ENCODE assay signal across 16 cellular contexts in genomic region chr2:195494452-195494851, GRCh38.
A peak's percentile ranks its signal among the peaks of the same experiment; 100 is the strongest.
DNase-seq lines count a peak whose midpoint lies in the region; ATAC-seq and TF ChIP-seq lines count a peak whose summit lies in the region.
"Had no signal": no experiment of that assay in that cellular context is flagged by ENCODE, and none has a peak within 500 bp of the region (broad histone marks: within the 10 kb centered on the region; RNA-seq: fewer than 3 reads in every experiment).

No MANE protein-coding gene starts in this region.

- no peaks in the 10 kb centered on the region for H3K9me2 ChIP-seq in GM23248 (ENCODE audit: insufficient read depth)

- DNase-seq in AG10803 (ENCODE audit: low read depth) (peak; percentile 65), GM23248 (peak; percentile 68), fibroblast of gingiva (ENCODE audit: low read depth) (peak; percentile 38), SHP77 treated with DMSO at 0.1 percent for 48 hours (lab: John Stamatoyannopoulos, UW) (no peak)
- no peak for DNase-seq in activated CD4-positive, alpha-beta T cell treated with anti-CD3 and anti-CD28 coated beads, Interleukin-2, amount 50 U/mL, for 4 hours
- DNase-seq: CD4-positive, CD25-positive, alpha-beta regulatory T cell; DMS 273 treated with DMSO at 0.1 percent for 48 hours; EL; GOT3; H9 had no signal

- H3K4me3 ChIP-seq in AG10803 (ENCODE audit: low read length) (no peak overlapping the region), GM23248 (no peak overlapping the region)
- H3K4me3 ChIP-seq: BLaER1 treated with 17β-estradiol and CSF1 and Interleukin-3, amounts not matched to agents 10 nM and 100 nM had no signal

- no peak overlapping the region for H3K27ac ChIP-seq in GM23248
- H3K27ac ChIP-seq: 22Rv1; BLaER1 treated with 17β-estradiol and CSF1 and Interleukin-3, amounts not matched to agents 10 nM and 100 nM had no signal

- no peaks in the 10 kb centered on the region for H3K79me2 ChIP-seq in GM23248 (ENCODE audit: insufficient read depth)

- ATAC-seq in SK-N-SH treated with all-trans-retinoic acid at 6 μM for 48 hours (peak; percentile 34; the same call in 2 of the 3 replicates), HG03432 (IDR thresholded peaks at IDR 0.05; ENCODE audit: unreplicated experiment) (no peak), HG03469 (IDR thresholded peaks at IDR 0.05; ENCODE audit: unreplicated experiment) (no peak)
- ATAC-seq: HepG2 had no signal

- H3K4me1 ChIP-seq in GM23248 (ENCODE audit: insufficient read depth): peaks cover 27% of the 10 kb centered on the region

- peaks cover 22% of the 10 kb centered on the region for H3F3A ChIP-seq in GM23248 (ENCODE audit: insufficient read depth)

- H3K36me3 ChIP-seq in GM23248 (ENCODE audit: low read depth): no peaks in the 10 kb centered on the region
- H3K36me3 ChIP-seq: BLaER1 treated with 17β-estradiol and CSF1 and Interleukin-3, amounts not matched to agents 10 nM and 100 nM had no signal

- no peaks in the 10 kb centered on the region for H4K20me1 ChIP-seq in GM23248 (ENCODE audit: insufficient read depth)
- H4K20me1 ChIP-seq: BLaER1 treated with 17β-estradiol and CSF1 and Interleukin-3, amounts not matched to agents 10 nM and 100 nM had no signal

- TF ChIP-seq CTCF in AG10803 (conservative IDR thresholded peaks at IDR 0.05; ENCODE audit: low read length): no peak

- H3K9me3 ChIP-seq in GM23248 (ENCODE audit: low read depth): no peaks in the 10 kb centered on the region

- H3K4me2 ChIP-seq in GM23248 (ENCODE audit: unreplicated experiment): no peak overlapping the region

- 11 to 25% methylated on average over 2 of the region's 2 CpGs for WGBS in GM23248 (ENCODE audit: low coverage in 1 of 2, low lambda C conversion rate in 2 of 2, missing lambda C conversion rate in 2 of 2), 2 experiments

- H3K27me3 ChIP-seq in GM23248 (replicated peaks; ENCODE audit: insufficient read depth): no peaks in the 10 kb centered on the region
- H3K27me3 ChIP-seq: BLaER1 treated with 17β-estradiol and CSF1 and Interleukin-3, amounts not matched to agents 10 nM and 100 nM had no signal

- H2AFZ ChIP-seq in GM23248: peak overlapping the region; percentile 35; the same call in 1 of the 2 replicates

- in situ Hi-C loops in GM23248 (cut with MboI): no loop called here

- H3K9ac ChIP-seq in GM23248: no peak overlapping the region
- H3K9ac ChIP-seq: BLaER1 treated with 17β-estradiol and CSF1 and Interleukin-3, amounts not matched to agents 10 nM and 100 nM had no signal

TF ChIP-seq in SK-N-SH treated with all-trans-retinoic acid at 6 μM for 48 hours, 23 proteins besides CTCF, POLR2A, EP300 and RAD21:
- TF ChIP-seq, protein P1, sequence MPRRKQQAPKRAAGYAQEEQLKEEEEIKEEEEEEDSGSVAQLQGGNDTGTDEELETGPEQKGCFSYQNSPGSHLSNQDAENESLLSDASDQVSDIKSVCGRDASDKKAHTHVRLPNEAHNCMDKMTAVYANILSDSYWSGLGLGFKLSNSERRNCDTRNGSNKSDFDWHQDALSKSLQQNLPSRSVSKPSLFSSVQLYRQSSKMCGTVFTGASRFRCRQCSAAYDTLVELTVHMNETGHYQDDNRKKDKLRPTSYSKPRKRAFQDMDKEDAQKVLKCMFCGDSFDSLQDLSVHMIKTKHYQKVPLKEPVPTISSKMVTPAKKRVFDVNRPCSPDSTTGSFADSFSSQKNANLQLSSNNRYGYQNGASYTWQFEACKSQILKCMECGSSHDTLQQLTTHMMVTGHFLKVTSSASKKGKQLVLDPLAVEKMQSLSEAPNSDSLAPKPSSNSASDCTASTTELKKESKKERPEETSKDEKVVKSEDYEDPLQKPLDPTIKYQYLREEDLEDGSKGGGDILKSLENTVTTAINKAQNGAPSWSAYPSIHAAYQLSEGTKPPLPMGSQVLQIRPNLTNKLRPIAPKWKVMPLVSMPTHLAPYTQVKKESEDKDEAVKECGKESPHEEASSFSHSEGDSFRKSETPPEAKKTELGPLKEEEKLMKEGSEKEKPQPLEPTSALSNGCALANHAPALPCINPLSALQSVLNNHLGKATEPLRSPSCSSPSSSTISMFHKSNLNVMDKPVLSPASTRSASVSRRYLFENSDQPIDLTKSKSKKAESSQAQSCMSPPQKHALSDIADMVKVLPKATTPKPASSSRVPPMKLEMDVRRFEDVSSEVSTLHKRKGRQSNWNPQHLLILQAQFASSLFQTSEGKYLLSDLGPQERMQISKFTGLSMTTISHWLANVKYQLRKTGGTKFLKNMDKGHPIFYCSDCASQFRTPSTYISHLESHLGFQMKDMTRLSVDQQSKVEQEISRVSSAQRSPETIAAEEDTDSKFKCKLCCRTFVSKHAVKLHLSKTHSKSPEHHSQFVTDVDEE (CRISPR knock-in tag; IDR thresholded peaks at IDR 0.05): no peak
- TF ChIP-seq OSR1 (CRISPR knock-in tag; IDR thresholded peaks at IDR 0.05) (no peak), ZFP30 (CRISPR knock-in tag; IDR thresholded peaks at IDR 0.05) (no peak), ISL1 (CRISPR knock-in tag; IDR thresholded peaks at IDR 0.05) (peak; percentile 45; the same call in 1 of the 2 replicates), CSDC2 (CRISPR knock-in tag; IDR thresholded peaks at IDR 0.05) (no peak)
- TF ChIP-seq, protein P2, sequence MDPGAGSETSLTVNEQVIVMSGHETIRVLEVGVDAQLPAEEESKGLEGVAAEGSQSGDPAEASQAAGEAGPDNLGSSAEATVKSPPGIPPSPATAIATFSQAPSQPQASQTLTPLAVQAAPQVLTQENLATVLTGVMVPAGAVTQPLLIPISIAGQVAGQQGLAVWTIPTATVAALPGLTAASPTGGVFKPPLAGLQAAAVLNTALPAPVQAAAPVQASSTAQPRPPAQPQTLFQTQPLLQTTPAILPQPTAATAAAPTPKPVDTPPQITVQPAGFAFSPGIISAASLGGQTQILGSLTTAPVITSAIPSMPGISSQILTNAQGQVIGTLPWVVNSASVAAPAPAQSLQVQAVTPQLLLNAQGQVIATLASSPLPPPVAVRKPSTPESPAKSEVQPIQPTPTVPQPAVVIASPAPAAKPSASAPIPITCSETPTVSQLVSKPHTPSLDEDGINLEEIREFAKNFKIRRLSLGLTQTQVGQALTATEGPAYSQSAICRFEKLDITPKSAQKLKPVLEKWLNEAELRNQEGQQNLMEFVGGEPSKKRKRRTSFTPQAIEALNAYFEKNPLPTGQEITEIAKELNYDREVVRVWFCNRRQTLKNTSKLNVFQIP (CRISPR knock-in tag; IDR thresholded peaks at IDR 0.05; ENCODE audit: borderline replicate concordance, low read depth): no peak

Comparison
In these comparisons a context has a peak if more than half of its experiments do, and no peak if none do; other contexts are left out.
1. DNase-seq: peak in AG10803 (single experiment), GM23248 (single experiment) and fibroblast of gingiva (single experiment); none in activated CD4-positive, alpha-beta T cell treated with anti-CD3 and anti-CD28 coated beads, Interleukin-2, amount 50 U/mL, for 4 hours (0 of 2) and SHP77 treated with DMSO at 0.1 percent for 48 hours (single experiment).